9 cellular contexts compared by ENCODE assay signal in the genomic region with DNA sequence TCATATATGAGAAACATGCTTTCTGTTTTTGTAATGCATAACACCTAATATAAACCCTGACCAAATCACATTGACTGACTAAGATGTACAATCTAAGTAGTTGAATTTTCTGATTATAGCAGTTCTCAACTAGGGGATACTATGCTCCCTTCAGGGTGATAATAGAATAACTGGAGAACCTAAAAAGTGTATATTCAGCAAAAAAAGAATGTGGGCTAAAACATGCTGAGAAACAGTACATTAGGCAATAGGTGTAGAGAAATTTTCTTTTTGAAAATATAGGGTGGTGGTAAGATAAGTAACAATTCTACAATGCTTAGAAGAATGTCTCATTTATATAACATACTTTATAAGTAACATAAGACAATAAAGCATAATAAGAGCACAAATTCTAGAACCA.
"Had no signal": no experiment of that assay in that cellular context is flagged by ENCODE, and none has a peak within 500 bp of the region (broad histone marks: within the 10 kb centered on the region; RNA-seq: fewer than 3 reads in every experiment).

No MANE protein-coding gene starts in this region.

- H3K36me3 ChIP-seq: HAP-1 had no signal

- H3K4me3 ChIP-seq: GM23248, HAP-1 had no signal

- H3K9me3 ChIP-seq: HAP-1 had no signal

- H2AFZ ChIP-seq: GM23248 had no signal

- H3K9ac ChIP-seq: GM23248 had no signal

- H3K27ac ChIP-seq: GM23248, HL-60 had no signal

- H3K27me3 Mint-ChIP-seq: IgD-negative memory B cell had no signal

- H3K4me1 ChIP-seq: HAP-1 had no signal

- H3K36me3 Mint-ChIP-seq: IgD-negative memory B cell had no signal

- DNase-seq: GM23248, GOT3, H7, HFFc6, KG1 had no signal

- H3K9me3 Mint-ChIP-seq: IgD-negative memory B cell had no signal

- H3K4me1 Mint-ChIP-seq: IgD-negative memory B cell had no signal

- H3K27ac Mint-ChIP-seq: HFFc6, IgD-negative memory B cell had no signal

- H3K4me3 Mint-ChIP-seq: HFFc6, IgD-negative memory B cell had no signal

- ATAC-seq: HCT116 had no signal
